ENCODE assay signal across 31 cellular contexts in genomic region chr10:45398595-45398994, GRCh38. TPM values are rescaled to one million over a fixed set of nuclear protein-coding genes. Genes with fewer than 3 reads are reported as not detected.
"Had no signal": no experiment of that assay in that cellular context is flagged by ENCODE, and none has a peak within 500 bp of the region (broad histone marks: within the 10 kb centered on the region; RNA-seq: fewer than 3 reads in every experiment).

No MANE protein-coding gene starts in this region.

- H3K27ac ChIP-seq: ascending aorta, coronary artery, esophagus squamous epithelium, gastroesophageal sphincter had no signal

- FAIRE-seq: bronchial epithelial cell had no signal

- ATAC-seq: activated CD4-positive, alpha-beta T cell treated with anti-CD3 and anti-CD28 coated beads for 36 hours; activated CD8-positive, alpha-beta memory T cell treated with anti-CD3 and anti-CD28 coated beads, Interleukin-2, amount 10 ng/mL, durations not matched to agents 7 days and 5 days; activated CD8-positive, alpha-beta T cell treated with anti-CD3 and anti-CD28 coated beads, Interleukin-2, amount 10 ng/mL, durations not matched to agents 7 days and 5 days; effector memory CD8-positive, alpha-beta T cell; gastroesophageal sphincter had no signal

- H3K36me3 ChIP-seq: ascending aorta, esophagus squamous epithelium, gastroesophageal sphincter had no signal

- H3K4me1 Mint-ChIP-seq: activated CD4-positive, alpha-beta T cell treated with anti-CD3 and anti-CD28 coated beads for 36 hours; activated CD4-positive, alpha-beta T cell treated with anti-CD3 and anti-CD28 coated beads, Interleukin-2, amount 10 ng/mL, durations not matched to agents 24 days and 14 days; activated naive CD4-positive, alpha-beta T cell treated with anti-CD3 and anti-CD28 coated beads, Interleukin-2, amount 10 ng/mL, durations not matched to agents 7 days and 5 days; activated naive CD8-positive, alpha-beta T cell treated with anti-CD3 and anti-CD28 coated beads, Interleukin-2, amount 10 ng/mL, durations not matched to agents 7 days and 5 days; brain; central memory CD8-positive, alpha-beta T cell had no signal

- DNase-seq: activated CD4-positive, alpha-beta memory T cell treated with anti-CD3 and anti-CD28 coated beads for 36 hours; activated CD4-positive, alpha-beta T cell treated with anti-CD3 and anti-CD28 coated beads for 36 hours; activated CD4-positive, alpha-beta T cell treated with anti-CD3 and anti-CD28 coated beads, Interleukin-2, amount 10 ng/mL, durations not matched to agents 24 days and 14 days; activated CD4-positive, CD25-positive, alpha-beta regulatory T cell; activated CD4-positive, CD25-positive, alpha-beta regulatory T cell treated with anti-CD3 and anti-CD28 coated beads, Interleukin-2, amount 50 U/mL, for 72 hours; activated CD8-positive, alpha-beta memory T cell treated with anti-CD3 and anti-CD28 coated beads, Interleukin-2, amount 10 ng/mL, durations not matched to agents 7 days and 5 days; activated CD8-positive, alpha-beta memory T cell treated with anti-CD3 and anti-CD28 coated beads, Interleukin-2, amount 50 U/mL, for 4 hours; activated CD8-positive, alpha-beta T cell treated with anti-CD3 and anti-CD28 coated beads, Interleukin-2, amount 10 ng/mL, durations not matched to agents 7 days and 5 days; activated gamma-delta T cell; activated naive CD4-positive, alpha-beta T cell; activated naive CD4-positive, alpha-beta T cell treated with anti-CD3 and anti-CD28 coated beads, Interleukin-2, amount 10 ng/mL, durations not matched to agents 7 days and 5 days; activated naive CD8-positive, alpha-beta T cell treated with anti-CD3 and anti-CD28 coated beads, Interleukin-2, amount 10 ng/mL, durations not matched to agents 7 days and 5 days; activated T-cell treated with anti-CD3 and anti-CD28 coated beads, Interleukin-2, amount 50 U/mL, for 1 hour; activated T-cell treated with anti-CD3 and anti-CD28 coated beads, Interleukin-2, amount 50 U/mL, for 48 hours; dermis blood vessel endothelial cell; effector CD4-positive, alpha-beta T cell; effector memory CD8-positive, alpha-beta T cell; erythroblast; esophagus squamous epithelium; T-helper 2 cell had no signal

- H3K4me1 ChIP-seq: ascending aorta, esophagus squamous epithelium, gastroesophageal sphincter had no signal

- H3K4me3 Mint-ChIP-seq: activated CD4-positive, alpha-beta memory T cell treated with anti-CD3 and anti-CD28 coated beads for 36 hours; activated CD4-positive, alpha-beta T cell treated with anti-CD3 and anti-CD28 coated beads for 36 hours; activated CD4-positive, alpha-beta T cell treated with anti-CD3 and anti-CD28 coated beads, Interleukin-2, amount 10 ng/mL, durations not matched to agents 24 days and 14 days; activated CD8-positive, alpha-beta memory T cell treated with anti-CD3 and anti-CD28 coated beads, Interleukin-2, amount 10 ng/mL, durations not matched to agents 7 days and 5 days; activated CD8-positive, alpha-beta T cell treated with anti-CD3 and anti-CD28 coated beads, Interleukin-2, amount 10 ng/mL, durations not matched to agents 7 days and 5 days; activated naive CD4-positive, alpha-beta T cell treated with anti-CD3 and anti-CD28 coated beads, Interleukin-2, amount 10 ng/mL, durations not matched to agents 7 days and 5 days; activated naive CD8-positive, alpha-beta T cell treated with anti-CD3 and anti-CD28 coated beads, Interleukin-2, amount 10 ng/mL, durations not matched to agents 7 days and 5 days; activated T-helper 1 cell treated with anti-CD3 and anti-CD28 coated beads, Interleukin-12 subunit alpha, Interleukin-12 subunit beta, Interleukin-2, Interleukin-4 antibody, amounts not matched to agents 30 ng/mL and 10 ng/mL and 1 ng/mL, durations not matched to agents 14 hours and 24 hours and 36 hours; brain; central memory CD8-positive, alpha-beta T cell; effector memory CD8-positive, alpha-beta T cell had no signal

- H3K4me3 ChIP-seq: ascending aorta, coronary artery, esophagus squamous epithelium, gastroesophageal sphincter had no signal

- H3K9me3 ChIP-seq: ascending aorta, esophagus squamous epithelium had no signal

- H3K9me3 Mint-ChIP-seq: effector memory CD8-positive, alpha-beta T cell had no signal

- H3K27me3 ChIP-seq: ascending aorta, gastroesophageal sphincter had no signal

- H3K27ac Mint-ChIP-seq: activated CD4-positive, alpha-beta memory T cell treated with anti-CD3 and anti-CD28 coated beads for 36 hours; activated CD4-positive, alpha-beta T cell treated with anti-CD3 and anti-CD28 coated beads for 36 hours; activated CD4-positive, alpha-beta T cell treated with anti-CD3 and anti-CD28 coated beads, Interleukin-2, amount 10 ng/mL, durations not matched to agents 24 days and 14 days; activated CD8-positive, alpha-beta memory T cell treated with anti-CD3 and anti-CD28 coated beads, Interleukin-2, amount 10 ng/mL, durations not matched to agents 7 days and 5 days; activated CD8-positive, alpha-beta T cell treated with anti-CD3 and anti-CD28 coated beads, Interleukin-2, amount 10 ng/mL, durations not matched to agents 7 days and 5 days; activated naive CD4-positive, alpha-beta T cell treated with anti-CD3 and anti-CD28 coated beads, Interleukin-2, amount 10 ng/mL, durations not matched to agents 7 days and 5 days; activated naive CD4-positive, alpha-beta T cell treated with anti-CD3 and anti-CD28 coated beads, Interleukin-2, amount 50 U/mL, for 72 hours; activated naive CD8-positive, alpha-beta T cell treated with anti-CD3 and anti-CD28 coated beads, Interleukin-2, amount 10 ng/mL, durations not matched to agents 7 days and 5 days; activated T-helper 1 cell treated with anti-CD3 and anti-CD28 coated beads, Interleukin-12 subunit alpha, Interleukin-12 subunit beta, Interleukin-2, Interleukin-4 antibody, amounts not matched to agents 30 ng/mL and 10 ng/mL and 1 ng/mL, durations not matched to agents 14 hours and 24 hours and 36 hours; brain; effector memory CD8-positive, alpha-beta T cell had no signal

- H3K36me3 Mint-ChIP-seq: brain had no signal

RNA-seq across cellular contexts. Expression of gene ALOX5, which starts 24.6 kb away (rescaled TPM):
- total RNA-seq: fibroblast of lung, fibroblast of villous mesenchyme, glomerular endothelial cell had no signal
- polyA plus RNA-seq: fibroblast of lung had no signal
